In genomic region chr19:41192574-41193419, GRCh38 we compare ENCODE assay signal across 8 cellular contexts. TPM values are rescaled to one million over a fixed set of nuclear protein-coding genes. Genes with fewer than 3 reads are reported as not detected.
DNase-seq lines count a peak whose midpoint lies in the region; ATAC-seq, FAIRE-seq and TF ChIP-seq lines count a peak whose summit lies in the region.

CYP2S1 (plus strand) TSS chr19:41193219; CDS start chr19:41193265, 46 bp downstream.

- H3K4me1 Mint-ChIP-seq in astrocyte (ENCODE audit: low read depth, unreplicated experiment) = peaks cover 5% of the 10 kb centered on the region

- H3K36me3 ChIP-seq in right atrium auricular region (no peaks in the 10 kb centered on the region), astrocyte (ENCODE audit: insufficient read depth, low read length) (no peaks in the 10 kb centered on the region), tibial artery (no peaks in the 10 kb centered on the region)

- H3K4me3 ChIP-seq in right atrium auricular region (peak within 1 kb of the TSS in 1 of 2 donors; percentile 37), astrocyte (ENCODE audit: insufficient read depth, low read depth, low read length) (no peak within 1 kb of the TSS), tibial artery (peak within 1 kb of the TSS; percentile 20 to 35)

- H3K4me2 ChIP-seq in astrocyte (ENCODE audit: low read length) = peak within 1 kb of the TSS; percentile 80

- no peaks in the 10 kb centered on the region for H4K20me1 ChIP-seq in astrocyte (ENCODE audit: insufficient read depth, low read length)

- no peak within 1 kb of the TSS for H2AFZ ChIP-seq in astrocyte (ENCODE audit: low read depth, low read length)

- peaks cover 13% of the 10 kb centered on the region for H3K27me3 Mint-ChIP-seq in astrocyte (ENCODE audit: low read depth, unreplicated experiment)

- no peak for DNase-seq in Right ventricle myocardium superior
- no peak for DNase-seq in right atrium auricular region (ENCODE audit: low spot score)
- DNase-seq in astrocyte (ENCODE audit: low read depth) = no peak
- peak; percentile 49 for DNase-seq in kidney tubule cell (ENCODE audit: low spot score)
- DNase-seq in tibial artery = no peak
- no peak for DNase-seq in T1000 (lab: John Stamatoyannopoulos, UW)
- no peak for DNase-seq in posterior vena cava (ENCODE audit: low spot score)

- peak within 1 kb of the TSS; percentile 83 for H3K4me3 Mint-ChIP-seq in astrocyte (ENCODE audit: unreplicated experiment)

- intact Hi-C loops in Right ventricle myocardium superior (cut with DNase I) = no loop called here
- intact Hi-C loops in tibial artery (cut with DNase I; ENCODE audit: low total_unique reads) = no loop called here
- intact Hi-C loops in posterior vena cava (cut with DNase I) = no loop called here

- TF ChIP-seq CTCF in right atrium auricular region (IDR thresholded peaks at IDR 0.05) = no peak
- TF ChIP-seq CTCF in astrocyte (IDR thresholded peaks at IDR 0.05; ENCODE audit: insufficient read depth, low read depth, low read length) = no peak
- no peak for TF ChIP-seq CTCF in tibial artery (IDR thresholded peaks at IDR 0.05)

- H3K9ac ChIP-seq in astrocyte (ENCODE audit: low read length) = peak within 1 kb of the TSS; percentile 11

- ATAC-seq in Right ventricle myocardium superior (ENCODE audit: poor library complexity) (peak; percentile 52), HG03432 (IDR thresholded peaks at IDR 0.05; ENCODE audit: unreplicated experiment) (no peak)

- H3K4me1 ChIP-seq in right atrium auricular region (peaks cover 0 to 12% of the 10 kb centered on the region in 2 donors), astrocyte (ENCODE audit: insufficient read depth, low read length) (peaks cover 18% of the 10 kb centered on the region), tibial artery (peaks cover 0 to 12% (median 7%) of the 10 kb centered on the region in 4 donors)

- H3K9me3 Mint-ChIP-seq in astrocyte (ENCODE audit: unreplicated experiment) = no peaks in the 10 kb centered on the region

- FAIRE-seq in astrocyte (lab: Jason Lieb, UNC) = no peak

- H3K36me3 Mint-ChIP-seq in astrocyte (ENCODE audit: low read depth, unreplicated experiment) = no peaks in the 10 kb centered on the region

- H3K9me3 ChIP-seq in right atrium auricular region (no peaks in the 10 kb centered on the region), astrocyte (ENCODE audit: insufficient read depth, low read depth, low read length) (no peaks in the 10 kb centered on the region), tibial artery (no peaks in the 10 kb centered on the region)

- no peak within 1 kb of the TSS for H3K27ac ChIP-seq in right atrium auricular region
- H3K27ac ChIP-seq in astrocyte (ENCODE audit: low read depth, low read length) = no peak within 1 kb of the TSS
- no peak within 1 kb of the TSS for H3K27ac ChIP-seq in tibial artery

- no peak within 1 kb of the TSS for H3K27ac Mint-ChIP-seq in astrocyte (ENCODE audit: unreplicated experiment)

- H3K27me3 ChIP-seq in right atrium auricular region (peaks cover 0 to 18% of the 10 kb centered on the region in 2 donors), astrocyte (ENCODE audit: insufficient read depth, low read length) (peaks cover 16% of the 10 kb centered on the region), tibial artery (peaks cover 0 to 52% of the 10 kb centered on the region in 2 donors)

- H3K79me2 ChIP-seq in astrocyte (ENCODE audit: insufficient read depth, low read length) = no peaks in the 10 kb centered on the region

RNA-seq across cellular contexts. Expression of gene CYP2S1, which starts in this region (rescaled TPM):
- total RNA-seq in Right ventricle myocardium superior = 0.56 TPM
- total RNA-seq in right atrium auricular region = 1 to 10 TPM in 1 of 2 donors, under 1 TPM in 1; 0.59 to 1.6 TPM
- 6.2 and 11.1 TPM in 2 replicates for total RNA-seq in astrocyte
- total RNA-seq in posterior vena cava = 1 to 10 TPM; 1.2 to 1.4 TPM

Comparison
In these comparisons a context has a peak if more than half of its experiments do, and no peak if none do; other contexts are left out.
1. Peak in ATAC-seq in Right ventricle myocardium superior; RNA of the gene not detected or under 1 TPM.